ENCODE assay signal across 2 cellular contexts in genomic region chr19:53907193-53907581, GRCh38.
TF ChIP-seq lines count a peak whose summit lies in the region.

No MANE protein-coding gene starts in this region.

TF ChIP-seq in IMR-90, 13 proteins besides CTCF, POLR2A, EP300 and RAD21:
- TF ChIP-seq FOS (IDR thresholded peaks at IDR 0.05; ENCODE audit: low read depth, low read length) (no peak), RCOR1 (IDR thresholded peaks at IDR 0.05; ENCODE audit: insufficient replicate concordance, low read length) (no peak), MAFK (IDR thresholded peaks at IDR 0.05; ENCODE audit: low read depth, low read length) (no peak), USF2 (IDR thresholded peaks at IDR 0.05; ENCODE audit: low read depth, low read length) (no peak), SMC3 (IDR thresholded peaks at IDR 0.05; ENCODE audit: low read depth, low read length) (no peak), RFX5 (IDR thresholded peaks at IDR 0.05; ENCODE audit: low read depth, low read length) (no peak), BHLHE40 (IDR thresholded peaks at IDR 0.05; ENCODE audit: low read depth, low read length) (no peak), CEBPB (IDR thresholded peaks at IDR 0.05; ENCODE audit: low read depth, low read length) (no peak), CHD1 (IDR thresholded peaks at IDR 0.05; ENCODE audit: low read depth, low read length) (no peak), MAZ (IDR thresholded peaks at IDR 0.05; ENCODE audit: borderline replicate concordance, low read depth, low read length) (no peak), ELK1 (IDR thresholded peaks at IDR 0.05; ENCODE audit: borderline replicate concordance, low read depth, low read length) (no peak), MXI1 (IDR thresholded peaks at IDR 0.05; ENCODE audit: borderline replicate concordance, low read depth, low read length) (no peak), NFE2L2 (IDR thresholded peaks at IDR 0.05; ENCODE audit: low read depth, low read length) (no peak)

TF ChIP-seq in endothelial cell of umbilical vein, 7 proteins besides CTCF, POLR2A, EP300 and RAD21:
- no peak for TF ChIP-seq MYC (IDR thresholded peaks at IDR 0.05; ENCODE audit: low read depth, low read length)
- TF ChIP-seq POLR2AphosphoS5 (IDR thresholded peaks at IDR 0.05; ENCODE audit: insufficient read depth, low read depth, low read length) = no peak
- TF ChIP-seq JUN (IDR thresholded peaks at IDR 0.05; ENCODE audit: borderline replicate concordance, insufficient read depth, insufficient read length, low read depth) = no peak
- TF ChIP-seq MAX (IDR thresholded peaks at IDR 0.05; ENCODE audit: insufficient read depth, insufficient read length) = no peak
- no peak for TF ChIP-seq GATA2 (IDR thresholded peaks at IDR 0.05; ENCODE audit: insufficient read depth, insufficient read length, low read depth, low read length)
- TF ChIP-seq EZH2 (IDR thresholded peaks at IDR 0.05; ENCODE audit: borderline replicate concordance, low read depth, low read length, severe bottlenecking) = no peak
- TF ChIP-seq FOS (IDR thresholded peaks at IDR 0.05; ENCODE audit: borderline replicate concordance, insufficient read depth, low read length) = no peak
